Comparison of ENCODE assay signal across 2 cellular contexts in the genomic region with DNA sequence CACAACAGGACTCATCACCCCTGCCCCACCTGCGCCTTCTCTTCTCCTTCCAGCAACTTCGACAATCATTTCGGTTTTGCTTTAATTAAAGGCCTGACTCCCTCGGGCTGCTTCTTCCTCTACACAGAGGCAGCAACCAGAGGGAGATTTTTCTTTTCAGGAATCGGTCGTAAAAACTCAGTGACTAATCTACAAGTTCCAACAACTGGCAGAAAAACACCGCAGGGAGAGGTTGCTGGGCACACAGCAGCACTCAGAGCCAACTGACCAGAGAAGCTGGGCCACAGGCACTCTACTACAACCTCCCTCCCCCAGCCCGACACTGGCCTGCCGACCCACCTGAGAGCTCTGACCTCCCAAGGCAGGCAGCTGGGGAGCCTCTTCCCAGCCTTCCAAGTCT. TPM values are rescaled to one million over a fixed set of nuclear protein-coding genes. Genes with fewer than 3 reads are reported as not detected.
"Had no signal": no experiment of that assay in that cellular context is flagged by ENCODE, and none has a peak within 500 bp of the region (broad histone marks: within the 10 kb centered on the region; RNA-seq: fewer than 3 reads in every experiment).

No MANE protein-coding gene starts in this region.

RNA-seq across cellular contexts. Expression of a gene that starts 36.0 kb away (rescaled TPM):
- total RNA-seq: ascending aorta had no signal
- polyA plus RNA-seq: aorta had no signal

RNA-seq across cellular contexts. Expression of a gene that starts 48.0 kb away (rescaled TPM):
- total RNA-seq: ascending aorta had no signal
